In genomic region chr7:36794689-36795088, GRCh38 we compare ENCODE assay signal across 13 cellular contexts.
DNase-seq lines count a peak whose midpoint lies in the region; ATAC-seq, FAIRE-seq and TF ChIP-seq lines count a peak whose summit lies in the region.
"Had no signal": no experiment of that assay in that cellular context is flagged by ENCODE, and none has a peak within 500 bp of the region (broad histone marks: within the 10 kb centered on the region; RNA-seq: fewer than 3 reads in every experiment).

No MANE protein-coding gene starts in this region.

- H3K4me1 Mint-ChIP-seq in activated CD4-positive, alpha-beta T cell treated with anti-CD3 and anti-CD28 coated beads, Interleukin-2, amount 10 ng/mL, durations not matched to agents 24 days and 14 days = peaks cover 26% of the 10 kb centered on the region
- peaks cover 0 to 5% of the 10 kb centered on the region in 2 donors for H3K4me1 Mint-ChIP-seq in stimulated activated naive B cell treated with anti-CD40 and anti-IgM and Interleukin-4, amounts not matched to agents 10 μg/mL and 1 μg/mL and 100 μg/mL, for 72 hours

- no peak overlapping the region for H3K4me3 ChIP-seq in RWPE2 (ENCODE audit: severe bottlenecking)
- H3K4me3 ChIP-seq: ascending aorta, lung had no signal

- peak; percentile 46 for ATAC-seq in RWPE2 (ENCODE audit: low read depth)
- no peak for ATAC-seq in HG02870 (IDR thresholded peaks at IDR 0.05; ENCODE audit: unreplicated experiment)
- ATAC-seq in stimulated activated naive B cell treated with anti-CD40 and anti-IgM and Interleukin-4, amounts not matched to agents 10 μg/mL and 1 μg/mL and 100 μg/mL, for 72 hours (replicated peaks) = no peak
- ATAC-seq: activated CD8-positive, alpha-beta memory T cell treated with anti-CD3 and anti-CD28 coated beads, Interleukin-2, amount 10 ng/mL, durations not matched to agents 7 days and 5 days had no signal

- H3K27ac ChIP-seq in RWPE2 (ENCODE audit: poor library complexity, severe bottlenecking) = peak overlapping the region; percentile 81
- H3K27ac ChIP-seq: ascending aorta, HL-60 had no signal

- H3K27me3 Mint-ChIP-seq in activated CD4-positive, alpha-beta T cell treated with anti-CD3 and anti-CD28 coated beads, Interleukin-2, amount 10 ng/mL, durations not matched to agents 24 days and 14 days = no peaks in the 10 kb centered on the region
- peaks cover 5 to 7% of the 10 kb centered on the region in 2 donors for H3K27me3 Mint-ChIP-seq in stimulated activated naive B cell treated with anti-CD40 and anti-IgM and Interleukin-4, amounts not matched to agents 10 μg/mL and 1 μg/mL and 100 μg/mL, for 72 hours
- H3K27me3 Mint-ChIP-seq: activated CD8-positive, alpha-beta memory T cell treated with anti-CD3 and anti-CD28 coated beads, Interleukin-2, amount 10 ng/mL, durations not matched to agents 7 days and 5 days had no signal

- H3K27ac Mint-ChIP-seq in activated CD4-positive, alpha-beta T cell treated with anti-CD3 and anti-CD28 coated beads, Interleukin-2, amount 10 ng/mL, durations not matched to agents 24 days and 14 days = no peak overlapping the region
- H3K27ac Mint-ChIP-seq in stimulated activated naive B cell treated with anti-CD40 and anti-IgM and Interleukin-4, amounts not matched to agents 10 μg/mL and 1 μg/mL and 100 μg/mL, for 72 hours = no peak overlapping the region
- H3K27ac Mint-ChIP-seq: activated CD8-positive, alpha-beta memory T cell treated with anti-CD3 and anti-CD28 coated beads, Interleukin-2, amount 10 ng/mL, durations not matched to agents 7 days and 5 days had no signal

- H3K9me3 ChIP-seq in RWPE2 (ENCODE audit: severe bottlenecking) = no peaks in the 10 kb centered on the region
- H3K9me3 ChIP-seq: ascending aorta had no signal

- H3K36me3 ChIP-seq in RWPE2 (ENCODE audit: low read depth) = no peaks in the 10 kb centered on the region
- H3K36me3 ChIP-seq: ascending aorta had no signal

- no peaks in the 10 kb centered on the region for H3K36me3 Mint-ChIP-seq in activated CD4-positive, alpha-beta T cell treated with anti-CD3 and anti-CD28 coated beads, Interleukin-2, amount 10 ng/mL, durations not matched to agents 24 days and 14 days (ENCODE audit: low read depth)
- H3K36me3 Mint-ChIP-seq in stimulated activated naive B cell treated with anti-CD40 and anti-IgM and Interleukin-4, amounts not matched to agents 10 μg/mL and 1 μg/mL and 100 μg/mL, for 72 hours = no peaks in the 10 kb centered on the region

- H3K9me3 Mint-ChIP-seq in activated CD4-positive, alpha-beta T cell treated with anti-CD3 and anti-CD28 coated beads, Interleukin-2, amount 10 ng/mL, durations not matched to agents 24 days and 14 days = peaks cover 7% of the 10 kb centered on the region
- H3K9me3 Mint-ChIP-seq in stimulated activated naive B cell treated with anti-CD40 and anti-IgM and Interleukin-4, amounts not matched to agents 10 μg/mL and 1 μg/mL and 100 μg/mL, for 72 hours = no peaks in the 10 kb centered on the region

- FAIRE-seq in urothelium cell line (lab: Jason Lieb, UNC) = peak; percentile 68

- TF ChIP-seq CTCF in RWPE2 (IDR thresholded peaks at IDR 0.05; ENCODE audit: poor library complexity, severe bottlenecking) = no peak

- intact Hi-C loops in activated CD4-positive, alpha-beta T cell treated with anti-CD3 and anti-CD28 coated beads, Interleukin-2, amount 10 ng/mL, durations not matched to agents 24 days and 14 days (cut with micrococcal nuclease) = no loop called here

- no peak overlapping the region for H3K4me3 Mint-ChIP-seq in activated CD4-positive, alpha-beta T cell treated with anti-CD3 and anti-CD28 coated beads, Interleukin-2, amount 10 ng/mL, durations not matched to agents 24 days and 14 days
- H3K4me3 Mint-ChIP-seq in stimulated activated naive B cell treated with anti-CD40 and anti-IgM and Interleukin-4, amounts not matched to agents 10 μg/mL and 1 μg/mL and 100 μg/mL, for 72 hours = no peak overlapping the region
- H3K4me3 Mint-ChIP-seq: activated CD8-positive, alpha-beta memory T cell treated with anti-CD3 and anti-CD28 coated beads, Interleukin-2, amount 10 ng/mL, durations not matched to agents 7 days and 5 days had no signal

- H3K27me3 ChIP-seq in RWPE2 (ENCODE audit: insufficient read depth, poor library complexity, severe bottlenecking) = no peaks in the 10 kb centered on the region
- H3K27me3 ChIP-seq: ascending aorta had no signal

- H3K4me1 ChIP-seq in RWPE2 (ENCODE audit: insufficient read depth, poor library complexity, severe bottlenecking) = peaks cover 18% of the 10 kb centered on the region
- H3K4me1 ChIP-seq: ascending aorta had no signal

- DNase-seq in activated CD4-positive, alpha-beta T cell treated with anti-CD3 and anti-CD28 coated beads, Interleukin-2, amount 10 ng/mL, durations not matched to agents 24 days and 14 days = peak; percentile 49
- DNase-seq in activated CD4-positive, alpha-beta T cell treated with anti-CD3 and anti-CD28 coated beads, Interleukin-2, amount 50 U/mL, for 1 hour = no peak
- DNase-seq in RWPE2 (ENCODE audit: low spot score) = no peak
- DNase-seq in glomerular visceral epithelial cell (ENCODE audit: extremely low spot score) = peak; percentile 18
- peak; percentile 83 for DNase-seq in urothelium cell line (ENCODE audit: low spot score)
- no peak for DNase-seq in activated CD4-positive, alpha-beta T cell treated with anti-CD3 and anti-CD28 coated beads for 4 hours
- no peak for DNase-seq in stimulated activated naive B cell treated with anti-CD40 and anti-IgM and Interleukin-4, amounts not matched to agents 10 μg/mL and 1 μg/mL and 100 μg/mL, for 72 hours
- DNase-seq: activated CD8-positive, alpha-beta memory T cell treated with anti-CD3 and anti-CD28 coated beads, Interleukin-2, amount 10 ng/mL, durations not matched to agents 7 days and 5 days; NCI-H2107 had no signal

Comparison
In these comparisons a context has a peak if more than half of its experiments do, and no peak if none do; other contexts are left out.
1. DNase-seq: peak in activated CD4-positive, alpha-beta T cell treated with anti-CD3 and anti-CD28 coated beads, Interleukin-2, amount 10 ng/mL, durations not matched to agents 24 days and 14 days (single experiment), glomerular visceral epithelial cell (single experiment) and urothelium cell line (single experiment); none in activated CD4-positive, alpha-beta T cell treated with anti-CD3 and anti-CD28 coated beads, Interleukin-2, amount 50 U/mL, for 1 hour (single experiment), RWPE2 (single experiment), activated CD4-positive, alpha-beta T cell treated with anti-CD3 and anti-CD28 coated beads for 4 hours (0 of 2) and stimulated activated naive B cell treated with anti-CD40 and anti-IgM and Interleukin-4, amounts not matched to agents 10 μg/mL and 1 μg/mL and 100 μg/mL, for 72 hours (single experiment).